ENCODE assay signal across 8 cellular contexts in the genomic region with DNA sequence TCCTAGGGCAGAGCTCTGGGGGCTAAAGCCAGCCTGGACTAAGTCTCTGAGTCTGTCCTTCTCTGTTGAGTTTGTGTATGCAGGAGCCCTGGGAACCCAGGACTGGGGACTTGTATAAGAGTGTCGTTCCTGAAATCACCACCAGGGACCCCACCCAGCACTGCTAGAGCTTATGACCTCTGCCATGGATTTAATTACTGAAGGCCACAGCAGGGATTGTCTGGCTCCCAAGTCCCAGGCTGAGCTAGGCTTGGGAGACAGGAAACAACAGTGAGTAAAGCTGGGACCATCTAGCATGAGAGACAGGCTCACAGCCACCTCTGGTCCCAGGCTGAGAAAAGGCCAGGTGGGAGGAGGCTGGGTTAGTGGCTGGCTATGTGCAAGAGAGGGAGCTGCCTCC. TPM values are rescaled to one million over a fixed set of nuclear protein-coding genes. Genes with fewer than 3 reads are reported as not detected.
DNase-seq lines count a peak whose midpoint lies in the region; ATAC-seq and TF ChIP-seq lines count a peak whose summit lies in the region.

No MANE protein-coding gene starts in this region.

- H3K36me3 ChIP-seq in HCT116 (ENCODE audit: control insufficient read depth in 1 of 2, insufficient read depth in 2 of 2, low read length in 2 of 2) (no peaks in the 10 kb centered on the region), PC-3 (ENCODE audit: low read depth, low read length) (no peaks in the 10 kb centered on the region), left ventricle myocardium inferior (no peaks in the 10 kb centered on the region), rectal smooth muscle tissue (ENCODE audit: control insufficient read depth, insufficient read depth, low read length) (no peaks in the 10 kb centered on the region)

- H3K9ac ChIP-seq in HCT116 (ENCODE audit: low read length) (peak overlapping the region; percentile 42), PC-3 (ENCODE audit: low read length) (peak overlapping the region; percentile 28), rectal smooth muscle tissue (ENCODE audit: low read length) (no peak overlapping the region)

- no peaks in the 10 kb centered on the region for H3K9me2 ChIP-seq in HCT116 (ENCODE audit: insufficient read depth)
- H3K9me2 ChIP-seq in PC-3 (replicated peaks; ENCODE audit: low read length), result no peaks in the 10 kb centered on the region

- ATAC-seq in HCT116 (peak; percentile 76), PC-3 (peak; percentile 39), HG02642 (IDR thresholded peaks at IDR 0.05; ENCODE audit: poor library complexity, unreplicated experiment) (no peak), HG03442 (IDR thresholded peaks at IDR 0.05; ENCODE audit: unreplicated experiment) (no peak)

- peaks cover 31% of the 10 kb centered on the region for H3F3A ChIP-seq in PC-3 (ENCODE audit: low read length, unreplicated experiment)

- TF ChIP-seq RAD21 in HCT116 (IDR thresholded peaks at IDR 0.05; ENCODE audit: low read depth), result peak; percentile 63

- H3K4me2 ChIP-seq in HCT116 (ENCODE audit: low read length) (peak overlapping the region; percentile 95), PC-3 (ENCODE audit: low read length) (peak overlapping the region; percentile 91)

- intact Hi-C loops in HCT116 (cut with micrococcal nuclease) (loop anchor here (10.0 kb wide), 1 partner anchor 55 kb away; no protein-coding TSS in a partner anchor), PC-3 (cut with micrococcal nuclease) (loop anchor here (1.0 to 10.0 kb wide), 3 partner anchors 25 to 955 kb away; partner anchors contain the start of gene EIF4EBP2), left ventricle myocardium inferior (cut with micrococcal nuclease) (no loop called here)

- TF ChIP-seq CTCF in HCT116 (IDR thresholded peaks at IDR 0.05 in 2 of 3, conservative IDR thresholded peaks at IDR 0.05 in 1 of 3; ENCODE audit: borderline replicate concordance in 1 of 3, insufficient read depth in 1 of 3, low read depth in 2 of 3, low read length in 2 of 3) (peak; percentile 55 to 74 (median 71); a peak in 5 of 6 replicates), PC-3 (conservative IDR thresholded peaks at IDR 0.05; ENCODE audit: low read depth, low read length) (peak; percentile 92), left ventricle myocardium inferior (IDR thresholded peaks at IDR 0.05; ENCODE audit: borderline replicate concordance) (peak; percentile 76)

- CTCF ChIA-PET in HCT116 (lab: Charles Lee), result interaction anchor here (0.8 to 4.1 kb wide), 7 partner anchors 11 to 58 kb away, joined by 3 to 21 read pairs (median 3); no protein-coding TSS in a partner anchor
- CTCF ChIA-PET in PC-3 (lab: Charles Lee), result interaction anchor here (0.5 to 1.5 kb wide), 8 partner anchors 10 to 218 kb away, joined by 3 to 13 read pairs (median 5); no protein-coding TSS in a partner anchor

- H3K79me2 ChIP-seq in HCT116 (ENCODE audit: insufficient read depth, low read length), result 0 out of 2 replicates have a peak, but pooled peaks cover 4% of the 10 kb centered on the region
- H3K79me2 ChIP-seq in PC-3 (ENCODE audit: low read length), result peaks cover 36% of the 10 kb centered on the region

- no peaks in the 10 kb centered on the region for H3K9me3 ChIP-seq in HCT116 (ENCODE audit: control insufficient read depth in 1 of 2, insufficient read depth in 1 of 2, low read depth in 1 of 2, low read length in 2 of 2)
- H3K9me3 ChIP-seq in PC-3 (ENCODE audit: low read length), result no peaks in the 10 kb centered on the region
- no peaks in the 10 kb centered on the region for H3K9me3 ChIP-seq in left ventricle myocardium inferior (replicated peaks)

- no peaks in the 10 kb centered on the region for H3K27me3 ChIP-seq in HCT116 (ENCODE audit: insufficient read depth, low read length)
- H3K27me3 ChIP-seq in PC-3 (ENCODE audit: low read length), result no peaks in the 10 kb centered on the region
- H3K27me3 ChIP-seq in left ventricle myocardium inferior (ENCODE audit: low read depth), result no peaks in the 10 kb centered on the region
- no peaks in the 10 kb centered on the region for H3K27me3 ChIP-seq in rectal smooth muscle tissue (ENCODE audit: control insufficient read depth, insufficient read depth, low read length)

- no peak for TF ChIP-seq POLR2A in HCT116 (IDR thresholded peaks at IDR 0.05; ENCODE audit: borderline replicate concordance, extremely low read depth, insufficient read depth, insufficient read length)

- H3K4me1 ChIP-seq in HCT116 (ENCODE audit: control insufficient read depth in 1 of 2, insufficient read depth in 2 of 2, low read length in 2 of 2) (peaks cover 39 to 75% of the 10 kb centered on the region in 2 experiments), PC-3 (ENCODE audit: insufficient read depth, low read length) (peaks cover 89% of the 10 kb centered on the region), left ventricle myocardium inferior (peaks cover 53% of the 10 kb centered on the region), rectal smooth muscle tissue (ENCODE audit: control insufficient read depth, insufficient read depth, low read length) (peaks cover 28% of the 10 kb centered on the region)

- DNase-seq in D341Med (ENCODE audit: low spot score) (peak; percentile 54), HCT116 (ENCODE audit: low read depth, low spot score) (peak; percentile 77), PC-3 (peak; percentile 98), left ventricle myocardium inferior (no peak)
- peak; percentile 46 for DNase-seq in activated naive CD4-positive, alpha-beta T cell treated with anti-CD3 and anti-CD28 coated beads, Interleukin-2, amount 50 U/mL, for 16 hours

- RAD21 ChIA-PET in HCT116 (lab: Charles Lee; ENCODE audit: low non-redundant PET in 1 of 2, low total read pairs in 2 of 2, uncharacterized antibody in 2 of 2, unreplicated experiment in 2 of 2), result no interaction called here

- H3K4me3 ChIP-seq in HCT116 (replicated peaks in 1 of 2; ENCODE audit: low read depth in 1 of 2, low read length in 2 of 2), result peak overlapping the region in 1 of 2 experiments; percentile 29; a peak in 1 of 4 replicates
- H3K4me3 ChIP-seq in PC-3 (ENCODE audit: low read length), result peak overlapping the region; percentile 0; the same call in 1 of the 2 replicates
- no peak overlapping the region for H3K4me3 ChIP-seq in left ventricle myocardium inferior
- H3K4me3 ChIP-seq in rectal smooth muscle tissue (ENCODE audit: low read length), result no peak overlapping the region

- POLR2A ChIA-PET in HCT116 (lab: Charles Lee), result interaction anchor here (0.6 to 2.0 kb wide), 3 partner anchors 10 to 736 kb away, joined by 4 to 6 read pairs (median 4); no protein-coding TSS in a partner anchor
- POLR2A ChIA-PET in PC-3 (lab: Charles Lee; ENCODE audit: unreplicated experiment), result interaction anchor here (0.5 to 1.1 kb wide), 3 partner anchors 10 to 42 kb away, joined by 3 to 7 read pairs (median 3); no protein-coding TSS in a partner anchor

- no TSS peak for BruUV-seq in HCT116 (replicated peaks; lab: Mats Ljungman, UMichigan)
- no TSS peak for BruUV-seq in PC-3 (replicated peaks; lab: Mats Ljungman, UMichigan)

- H2AFZ ChIP-seq in HCT116 (ENCODE audit: low read depth, low read length, poor library complexity, severe bottlenecking), result peak overlapping the region; percentile 66
- H2AFZ ChIP-seq in PC-3 (ENCODE audit: low read length), result 0 out of 2 replicates have a peak overlapping the region, but pooled peaks have one; percentile 2

- H4K20me1 ChIP-seq in HCT116 (ENCODE audit: insufficient read depth) (no peaks in the 10 kb centered on the region), PC-3 (ENCODE audit: low read length) (no peaks in the 10 kb centered on the region)

- peak overlapping the region; percentile 58 for H3K27ac ChIP-seq in HCT116 (ENCODE audit: low read depth, low read length)
- peak overlapping the region; percentile 89 for H3K27ac ChIP-seq in PC-3 (ENCODE audit: low read length)
- H3K27ac ChIP-seq in left ventricle myocardium inferior (replicated peaks), result peak overlapping the region; percentile 82
- H3K27ac ChIP-seq in rectal smooth muscle tissue (ENCODE audit: low read depth, low read length), result peak overlapping the region; percentile 70

TF ChIP-seq in HCT116, 20 proteins besides CTCF, POLR2A, EP300 and RAD21:
- no peak for TF ChIP-seq EZH2 (IDR thresholded peaks at IDR 0.05)
- TF ChIP-seq ATF3 (IDR thresholded peaks at IDR 0.05), result no peak

RNA-seq across cellular contexts. Expression of gene TSPAN15, which starts 1.4 kb away (rescaled TPM):
- total RNA-seq in HCT116 (2021; ENCODE audit: unreplicated experiment), result 16.0 TPM
- 30.7 and 42.6 TPM in 2 replicates for polyA plus RNA-seq in HCT116 (2012)
- total RNA-seq in PC-3 (2014; rRNA removed), result 186 and 212 TPM in 2 replicates
- 6.8 TPM for total RNA-seq in left ventricle myocardium inferior

RNA-seq across cellular contexts. Expression of gene TACR2, which starts 33.1 kb away (rescaled TPM):
- not detected for total RNA-seq in HCT116 (2021; ENCODE audit: unreplicated experiment)
- polyA plus RNA-seq in HCT116 (2012), result 0.09 and 0.14 TPM in 2 replicates
- total RNA-seq in PC-3 (2014; rRNA removed), result 0.40 TPM in 1 of 2 replicates, not detected in the other
- not detected for total RNA-seq in left ventricle myocardium inferior

Comparison
In these comparisons a context has a peak if more than half of its experiments do, and no peak if none do; other contexts are left out.
1. ATAC-seq: peak in HCT116 (single experiment) and PC-3 (single experiment); none in HG02642 (single experiment) and HG03442 (single experiment).
2. RNA of gene TSPAN15, which starts 1.4 kb away (total RNA-seq): 186 to 212 TPM in PC-3; 16.0 TPM in HCT116 (single experiment) and 6.8 TPM in left ventricle myocardium inferior (single experiment); every median in the first group is over 10 times any median in the second.
3. Peak in every context shown above with its lines, with median percentiles within 50 percentile points of each other: H3K27ac ChIP-seq and CTCF ChIP-seq.